ENCODE assay signal across 22 cellular contexts in the genomic region with DNA sequence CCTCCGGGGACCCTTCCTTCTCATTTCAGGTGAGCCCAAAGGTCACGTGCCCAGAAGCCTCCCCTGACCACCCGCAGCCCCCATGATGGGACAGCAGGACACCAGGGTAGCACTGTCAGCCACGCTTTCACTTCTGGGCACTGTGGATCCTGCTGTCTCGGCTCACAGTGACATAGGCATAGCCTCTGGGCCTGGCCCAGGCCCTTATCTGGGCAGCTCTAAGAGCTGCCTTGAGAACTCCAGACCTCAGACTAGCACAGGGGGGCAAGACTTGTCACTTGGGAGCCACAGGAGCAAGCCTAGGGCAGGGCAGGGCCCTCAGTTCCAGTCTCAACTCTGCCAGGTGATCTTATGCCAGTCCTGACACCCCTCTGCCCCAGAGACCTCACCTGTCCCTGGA. TPM values are rescaled to one million over a fixed set of nuclear protein-coding genes. Genes with fewer than 3 reads are reported as not detected.
DNase-seq lines count a peak whose midpoint lies in the region; ATAC-seq, FAIRE-seq and TF ChIP-seq lines count a peak whose summit lies in the region.
"Had no signal": no experiment of that assay in that cellular context is flagged by ENCODE, and none has a peak within 500 bp of the region (broad histone marks: within the 10 kb centered on the region; RNA-seq: fewer than 3 reads in every experiment).

No MANE protein-coding gene starts in this region.

- H3K9me3 ChIP-seq in right atrium auricular region = no peaks in the 10 kb centered on the region
- H3K9me3 ChIP-seq: BE2C, SJCRH30 had no signal

- peak; percentile 78 for FAIRE-seq in HTR-8/SVneo (lab: Jason Lieb, UNC)
- FAIRE-seq: H54 had no signal

- H3K36me3 ChIP-seq in right atrium auricular region = no peaks in the 10 kb centered on the region
- H3K36me3 ChIP-seq: BE2C, SJCRH30 had no signal

- H3K4me3 Mint-ChIP-seq in effector memory CD8-positive, alpha-beta T cell = no peak overlapping the region
- H3K4me3 Mint-ChIP-seq in stimulated activated effector memory CD8-positive, alpha-beta T cell treated with anti-CD3 and anti-CD28 coated beads, Interleukin-12 subunit alpha, Interleukin-12 subunit beta, amount 100 ng/mL, for 72 hours = no peak overlapping the region

- H3K4me1 ChIP-seq in right atrium auricular region = peaks cover 0 to 59% of the 10 kb centered on the region in 2 donors
- H3K4me1 ChIP-seq: BE2C had no signal

- peaks cover 31 to 39% of the 10 kb centered on the region in 2 donors for H3K4me1 Mint-ChIP-seq in effector memory CD8-positive, alpha-beta T cell (ENCODE audit: low read depth in 2 of 2)
- H3K4me1 Mint-ChIP-seq in stimulated activated effector memory CD8-positive, alpha-beta T cell treated with anti-CD3 and anti-CD28 coated beads, Interleukin-12 subunit alpha, Interleukin-12 subunit beta, amount 100 ng/mL, for 72 hours = peaks cover 45% of the 10 kb centered on the region

- DNase-seq in HTR-8/SVneo (ENCODE audit: insufficient read length, low spot score) (no peak), right atrium auricular region (ENCODE audit: low spot score) (no peak), NCI-H1105 (lab: John Stamatoyannopoulos, UW) (no peak)
- DNase-seq in effector memory CD8-positive, alpha-beta T cell = no peak
- DNase-seq in stimulated activated effector memory CD8-positive, alpha-beta T cell treated with anti-CD3 and anti-CD28 coated beads, Interleukin-12 subunit alpha, Interleukin-12 subunit beta, amount 100 ng/mL, for 72 hours (ENCODE audit: low spot score in 2 of 2) = no peak
- DNase-seq: BE2C; COR-L47; DMS79; KG1; NCI-H1092 treated with DMSO at 0.1 percent for 48 hours; NCI-H146; NCI-H2029 treated with DMSO at 0.1 percent for 48 hours; NCI-H226; NCI-H524; NCI-H774; NK-92 treated with Interleukin-12 subunit alpha and Interleukin-12 subunit beta, amount 100 ng/mL, for 24 hours; SJCRH30 had no signal

- H3K9me3 Mint-ChIP-seq in effector memory CD8-positive, alpha-beta T cell = no peaks in the 10 kb centered on the region
- no peaks in the 10 kb centered on the region for H3K9me3 Mint-ChIP-seq in stimulated activated effector memory CD8-positive, alpha-beta T cell treated with anti-CD3 and anti-CD28 coated beads, Interleukin-12 subunit alpha, Interleukin-12 subunit beta, amount 100 ng/mL, for 72 hours

- no peaks in the 10 kb centered on the region for H3K27me3 ChIP-seq in right atrium auricular region
- H3K27me3 ChIP-seq: BE2C had no signal

- H3K27me3 Mint-ChIP-seq in effector memory CD8-positive, alpha-beta T cell = no peaks in the 10 kb centered on the region

- no peak for ATAC-seq in effector memory CD8-positive, alpha-beta T cell (replicated peaks)
- no peak for ATAC-seq in stimulated activated effector memory CD8-positive, alpha-beta T cell treated with anti-CD3 and anti-CD28 coated beads, Interleukin-12 subunit alpha, Interleukin-12 subunit beta, amount 100 ng/mL, for 72 hours
- ATAC-seq in HG02623 (IDR thresholded peaks at IDR 0.05; ENCODE audit: unreplicated experiment) (no peak), HG03442 (IDR thresholded peaks at IDR 0.05; ENCODE audit: unreplicated experiment) (no peak)
- ATAC-seq: Panc1 had no signal

- no peak overlapping the region for H3K4me3 ChIP-seq in right atrium auricular region
- H3K4me3 ChIP-seq: SJCRH30 had no signal

- H3K27ac ChIP-seq in right atrium auricular region = peak overlapping the region; percentile 24 to 47
- H3K27ac ChIP-seq: HL-60, SJCRH30 had no signal

- TF ChIP-seq CTCF in right atrium auricular region (IDR thresholded peaks at IDR 0.05) = no peak

- H3K36me3 Mint-ChIP-seq in effector memory CD8-positive, alpha-beta T cell (ENCODE audit: insufficient read depth) = peaks cover 7% of the 10 kb centered on the region
- H3K36me3 Mint-ChIP-seq in stimulated activated effector memory CD8-positive, alpha-beta T cell treated with anti-CD3 and anti-CD28 coated beads, Interleukin-12 subunit alpha, Interleukin-12 subunit beta, amount 100 ng/mL, for 72 hours = no peaks in the 10 kb centered on the region

- peak overlapping the region; percentile 19 to 81 for H3K27ac Mint-ChIP-seq in effector memory CD8-positive, alpha-beta T cell
- peak overlapping the region; percentile 72 for H3K27ac Mint-ChIP-seq in stimulated activated effector memory CD8-positive, alpha-beta T cell treated with anti-CD3 and anti-CD28 coated beads, Interleukin-12 subunit alpha, Interleukin-12 subunit beta, amount 100 ng/mL, for 72 hours

RNA-seq across cellular contexts. Expression of a gene that starts 4.7 kb away (rescaled TPM):
- total RNA-seq in right atrium auricular region = 10 to 100 TPM; 15.4 to 17.0 TPM

RNA-seq across cellular contexts. Expression of a gene that starts 34.5 kb away (rescaled TPM):
- total RNA-seq in right atrium auricular region = 10 to 100 TPM; 25.5 to 27.2 TPM

RNA-seq across cellular contexts. Expression of a gene that starts 36.0 kb away (rescaled TPM):
- 10 to 100 TPM; 37.8 to 43.8 TPM for total RNA-seq in right atrium auricular region
